Comparison of ENCODE assay signal across 3 cellular contexts in genomic region chr7:15604166-15604565, GRCh38.
TF ChIP-seq lines count a peak whose summit lies in the region.

No MANE protein-coding gene starts in this region.

TF ChIP-seq in HepG2, 621 proteins besides CTCF, POLR2A, EP300 and RAD21:
- no peak for TF ChIP-seq POGZ (CRISPR knock-in tag; IDR thresholded peaks at IDR 0.05)
- TF ChIP-seq PLRG1 (conservative IDR thresholded peaks at IDR 0.05): no peak
- peak; percentile 96 for TF ChIP-seq MAFF (IDR thresholded peaks at IDR 0.05; ENCODE audit: low read depth, low read length)
- peak; percentile 92 to 97 for TF ChIP-seq MAFK (conservative IDR thresholded peaks at IDR 0.05 in 1 of 2, IDR thresholded peaks at IDR 0.05 in 1 of 2; ENCODE audit: low read length in 2 of 2)

TF ChIP-seq in IMR-90, 13 proteins besides CTCF, POLR2A, EP300 and RAD21:
- TF ChIP-seq ELK1 (IDR thresholded peaks at IDR 0.05; ENCODE audit: borderline replicate concordance, low read depth, low read length): no peak
- no peak for TF ChIP-seq RFX5 (IDR thresholded peaks at IDR 0.05; ENCODE audit: low read depth, low read length)
- TF ChIP-seq NFE2L2 (IDR thresholded peaks at IDR 0.05; ENCODE audit: low read depth, low read length): no peak
- TF ChIP-seq MAFK (IDR thresholded peaks at IDR 0.05; ENCODE audit: low read depth, low read length): peak; percentile 96
- no peak for TF ChIP-seq USF2 (IDR thresholded peaks at IDR 0.05; ENCODE audit: low read depth, low read length)
- no peak for TF ChIP-seq MAZ (IDR thresholded peaks at IDR 0.05; ENCODE audit: borderline replicate concordance, low read depth, low read length)

TF ChIP-seq in H1, 55 proteins besides CTCF, POLR2A, EP300 and RAD21:
- TF ChIP-seq MAFK (IDR thresholded peaks at IDR 0.05; ENCODE audit: low read depth, low read length) (peak; percentile 77), BRCA1 (IDR thresholded peaks at IDR 0.05; ENCODE audit: low read depth, low read length) (no peak)
